Comparison of ENCODE assay signal across 13 cellular contexts in the genomic region with DNA sequence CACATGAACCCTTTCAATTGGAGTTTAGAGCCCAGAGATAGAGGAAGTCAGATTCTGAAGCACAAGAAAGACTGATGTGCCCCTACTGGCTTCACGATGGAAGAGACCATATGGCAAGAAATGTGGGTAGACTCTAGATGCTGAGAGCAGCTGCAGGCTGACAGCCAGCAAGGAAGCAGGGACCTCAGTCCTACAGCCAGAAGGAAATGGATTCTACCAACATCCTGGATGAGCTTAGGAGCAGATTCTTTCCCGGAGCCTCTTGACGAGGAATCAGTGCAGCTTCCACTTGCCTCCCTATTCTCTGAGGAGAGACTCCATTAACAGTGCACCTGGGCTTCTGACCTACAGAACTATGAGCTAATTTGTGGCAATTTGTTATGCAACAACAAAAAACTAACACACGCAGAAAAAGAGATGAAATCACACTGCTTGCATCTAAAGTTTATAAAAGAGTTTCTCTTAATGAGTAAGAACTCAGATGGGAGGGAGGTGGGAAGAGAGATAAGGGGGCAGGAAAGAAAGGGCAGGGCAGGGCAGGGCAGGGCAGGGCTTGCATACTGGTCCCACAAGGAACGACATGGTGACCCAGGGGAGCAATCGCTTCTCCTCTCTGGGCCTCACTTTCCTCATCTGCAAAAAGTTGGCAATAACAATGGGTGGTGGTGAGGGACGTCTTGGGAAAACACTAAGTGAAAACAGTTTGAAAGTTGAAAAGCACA.
DNase-seq lines count a peak whose midpoint lies in the region; TF ChIP-seq lines count a peak whose summit lies in the region.
"Had no signal": no experiment of that assay in that cellular context is flagged by ENCODE, and none has a peak within 500 bp of the region (broad histone marks: within the 10 kb centered on the region; RNA-seq: fewer than 3 reads in every experiment).

No MANE protein-coding gene starts in this region.

- intact Hi-C loops in activated CD4-positive, alpha-beta memory T cell treated with anti-CD3 and anti-CD28 coated beads for 36 hours (cut with micrococcal nuclease), result no loop called here
- intact Hi-C loops in esophagus muscularis mucosa (cut with DNase I), result no loop called here

- no peak overlapping the region for H3K4me3 ChIP-seq in NT2/D1 (ENCODE audit: insufficient read length, low read depth)
- H3K4me3 ChIP-seq in esophagus muscularis mucosa, result no peak overlapping the region
- H3K4me3 ChIP-seq: BLaER1 treated with 17β-estradiol and CSF1 and Interleukin-3, amounts not matched to agents 10 nM and 100 nM had no signal

- H3K4me3 Mint-ChIP-seq in activated CD4-positive, alpha-beta memory T cell treated with anti-CD3 and anti-CD28 coated beads for 36 hours, result no peak overlapping the region
- no peak overlapping the region for H3K4me3 Mint-ChIP-seq in activated CD4-positive, alpha-beta memory T cell treated with anti-CD3 and anti-CD28 coated beads, Interleukin-2, amount 10 ng/mL, durations not matched to agents 7 days and 5 days
- no peak overlapping the region for H3K4me3 Mint-ChIP-seq in stimulated activated naive CD8-positive, alpha-beta T cell treated with anti-CD3 and anti-CD28 coated beads, Interleukin-15, Interleukin-2, amounts not matched to agents 100 ng/mL and 50 ng/mL, for 24 hours
- H3K4me3 Mint-ChIP-seq: T-helper 1 cell treated with Interleukin-12 subunit alpha and Interleukin-12 subunit beta and Interleukin-4 antibody, amounts not matched to agents 30 μg/mL and 1 μg/mL, for 36 hours had no signal

- no peaks in the 10 kb centered on the region for H3K9me3 Mint-ChIP-seq in activated CD4-positive, alpha-beta memory T cell treated with anti-CD3 and anti-CD28 coated beads for 36 hours
- H3K9me3 Mint-ChIP-seq in activated CD4-positive, alpha-beta memory T cell treated with anti-CD3 and anti-CD28 coated beads, Interleukin-2, amount 10 ng/mL, durations not matched to agents 7 days and 5 days, result no peaks in the 10 kb centered on the region
- no peaks in the 10 kb centered on the region for H3K9me3 Mint-ChIP-seq in stimulated activated naive CD8-positive, alpha-beta T cell treated with anti-CD3 and anti-CD28 coated beads, Interleukin-15, Interleukin-2, amounts not matched to agents 100 ng/mL and 50 ng/mL, for 24 hours

- H3K27me3 ChIP-seq in NT2/D1 (ENCODE audit: insufficient read depth, insufficient read length) (no peaks in the 10 kb centered on the region), esophagus muscularis mucosa (no peaks in the 10 kb centered on the region)
- H3K27me3 ChIP-seq: BLaER1 treated with 17β-estradiol and CSF1 and Interleukin-3, amounts not matched to agents 10 nM and 100 nM had no signal

- no peaks in the 10 kb centered on the region for H3K9me3 ChIP-seq in NT2/D1 (ENCODE audit: insufficient read depth, low read length)
- H3K9me3 ChIP-seq in esophagus muscularis mucosa, result no peaks in the 10 kb centered on the region
- H3K9me3 ChIP-seq: BLaER1 treated with 17β-estradiol and CSF1 and Interleukin-3, amounts not matched to agents 10 nM and 100 nM had no signal

- peaks cover 33% of the 10 kb centered on the region for H3K4me1 Mint-ChIP-seq in activated CD4-positive, alpha-beta memory T cell treated with anti-CD3 and anti-CD28 coated beads for 36 hours (ENCODE audit: low read depth)
- peaks cover 4% of the 10 kb centered on the region for H3K4me1 Mint-ChIP-seq in activated CD4-positive, alpha-beta memory T cell treated with anti-CD3 and anti-CD28 coated beads, Interleukin-2, amount 10 ng/mL, durations not matched to agents 7 days and 5 days
- peaks cover 72% of the 10 kb centered on the region for H3K4me1 Mint-ChIP-seq in stimulated activated naive CD8-positive, alpha-beta T cell treated with anti-CD3 and anti-CD28 coated beads, Interleukin-15, Interleukin-2, amounts not matched to agents 100 ng/mL and 50 ng/mL, for 24 hours (ENCODE audit: low read depth)

- no peak for TF ChIP-seq EP300 in esophagus muscularis mucosa (IDR thresholded peaks at IDR 0.05)

- no peaks in the 10 kb centered on the region for H3K27me3 Mint-ChIP-seq in activated CD4-positive, alpha-beta memory T cell treated with anti-CD3 and anti-CD28 coated beads for 36 hours
- H3K27me3 Mint-ChIP-seq in activated CD4-positive, alpha-beta memory T cell treated with anti-CD3 and anti-CD28 coated beads, Interleukin-2, amount 10 ng/mL, durations not matched to agents 7 days and 5 days, result no peaks in the 10 kb centered on the region
- H3K27me3 Mint-ChIP-seq in stimulated activated naive CD8-positive, alpha-beta T cell treated with anti-CD3 and anti-CD28 coated beads, Interleukin-15, Interleukin-2, amounts not matched to agents 100 ng/mL and 50 ng/mL, for 24 hours, result no peaks in the 10 kb centered on the region

- H3K4me1 ChIP-seq in NT2/D1 (ENCODE audit: insufficient read depth, insufficient read length) (peaks cover 3% of the 10 kb centered on the region), esophagus muscularis mucosa (peaks cover 0 to 52% (median 16%) of the 10 kb centered on the region in 4 donors)
- H3K4me1 ChIP-seq: BLaER1 treated with 17β-estradiol and CSF1 and Interleukin-3, amounts not matched to agents 10 nM and 100 nM had no signal

- H3K36me3 ChIP-seq in NT2/D1 (ENCODE audit: insufficient read depth, insufficient read length, low read length) (no peaks in the 10 kb centered on the region), esophagus muscularis mucosa (no peaks in the 10 kb centered on the region)
- H3K36me3 ChIP-seq: BLaER1 treated with 17β-estradiol and CSF1 and Interleukin-3, amounts not matched to agents 10 nM and 100 nM had no signal

- TF ChIP-seq CTCF in esophagus muscularis mucosa (IDR thresholded peaks at IDR 0.05) (no peak), GM10266 (IDR thresholded peaks at IDR 0.05; ENCODE audit: control insufficient read depth, insufficient read depth, low read depth, missing control alignments) (no peak), GM13976 (IDR thresholded peaks at IDR 0.05; ENCODE audit: borderline replicate concordance, control extremely low read depth, extremely low read depth, insufficient read depth, missing control alignments) (no peak)

- H3K27ac ChIP-seq in esophagus muscularis mucosa (replicated peaks in 1 of 4), result peak overlapping the region; percentile 23 to 71 (median 58)
- H3K27ac ChIP-seq: BLaER1 treated with 17β-estradiol and CSF1 and Interleukin-3, amounts not matched to agents 10 nM and 100 nM had no signal

- CTCF ChIA-PET in activated CD4-positive, alpha-beta memory T cell treated with anti-CD3 and anti-CD28 coated beads for 36 hours (lab: Charles Lee), result interaction anchor here (0.6 kb wide), 1 partner anchor 20 kb away, joined by 3 read pairs; no protein-coding TSS in a partner anchor
- CTCF ChIA-PET in activated CD4-positive, alpha-beta memory T cell treated with anti-CD3 and anti-CD28 coated beads, Interleukin-2, amount 10 ng/mL, durations not matched to agents 7 days and 5 days (lab: Charles Lee), result no interaction called here

- H3K27ac Mint-ChIP-seq in activated CD4-positive, alpha-beta memory T cell treated with anti-CD3 and anti-CD28 coated beads for 36 hours, result peak overlapping the region; percentile 2
- no peak overlapping the region for H3K27ac Mint-ChIP-seq in activated CD4-positive, alpha-beta memory T cell treated with anti-CD3 and anti-CD28 coated beads, Interleukin-2, amount 10 ng/mL, durations not matched to agents 7 days and 5 days
- peak overlapping the region; percentile 75 for H3K27ac Mint-ChIP-seq in stimulated activated naive CD8-positive, alpha-beta T cell treated with anti-CD3 and anti-CD28 coated beads, Interleukin-15, Interleukin-2, amounts not matched to agents 100 ng/mL and 50 ng/mL, for 24 hours
- H3K27ac Mint-ChIP-seq: T-helper 1 cell treated with Interleukin-12 subunit alpha and Interleukin-12 subunit beta and Interleukin-4 antibody, amounts not matched to agents 30 μg/mL and 1 μg/mL, for 36 hours had no signal

- POLR2A ChIA-PET in activated CD4-positive, alpha-beta memory T cell treated with anti-CD3 and anti-CD28 coated beads for 36 hours (lab: Charles Lee), result interaction anchor here (0.6 to 0.8 kb wide), 2 partner anchors 27 to 66 kb away, joined by 3 to 4 read pairs; no protein-coding TSS in a partner anchor
- POLR2A ChIA-PET in activated CD4-positive, alpha-beta memory T cell treated with anti-CD3 and anti-CD28 coated beads, Interleukin-2, amount 10 ng/mL, durations not matched to agents 7 days and 5 days (lab: Charles Lee), result no interaction called here

- no peak for TF ChIP-seq POLR2A in esophagus muscularis mucosa (IDR thresholded peaks at IDR 0.05; ENCODE audit: low read depth)

- WGBS in esophagus muscularis mucosa, result 59% methylated on average over 7 of the region's 7 CpGs

- no peak for DNase-seq in activated CD4-positive, alpha-beta memory T cell treated with anti-CD3 and anti-CD28 coated beads for 36 hours
- DNase-seq in activated CD4-positive, alpha-beta memory T cell treated with anti-CD3 and anti-CD28 coated beads, Interleukin-2, amount 10 ng/mL, durations not matched to agents 7 days and 5 days, result no peak
- DNase-seq in NT2/D1 (ENCODE audit: low read depth, low spot score) (peak; percentile 48), esophagus muscularis mucosa (ENCODE audit: extremely low spot score) (no peak), GM10266 (ENCODE audit: extremely low spot score) (no peak), GM13976 (ENCODE audit: low spot score) (no peak), pons (ENCODE audit: low spot score) (no peak)
- DNase-seq: activated naive CD4-positive, alpha-beta T cell treated with Interleukin-2 at 50 U/mL for 16 hours; MM.1S; stimulated activated CD4-positive, alpha-beta T cell treated with anti-CD3 and anti-CD28 coated beads, Interleukin-2, amount 100 ng/mL, for 24 hours had no signal

- in situ Hi-C loops in GM13976 (cut with MboI; ENCODE audit: low sequenced_read_pairs, unreplicated experiment), result no loop called here

- peaks cover 3% of the 10 kb centered on the region for H3K36me3 Mint-ChIP-seq in activated CD4-positive, alpha-beta memory T cell treated with anti-CD3 and anti-CD28 coated beads for 36 hours
- peaks cover 3% of the 10 kb centered on the region for H3K36me3 Mint-ChIP-seq in activated CD4-positive, alpha-beta memory T cell treated with anti-CD3 and anti-CD28 coated beads, Interleukin-2, amount 10 ng/mL, durations not matched to agents 7 days and 5 days (ENCODE audit: low read depth)
- peaks cover 54% of the 10 kb centered on the region for H3K36me3 Mint-ChIP-seq in stimulated activated naive CD8-positive, alpha-beta T cell treated with anti-CD3 and anti-CD28 coated beads, Interleukin-15, Interleukin-2, amounts not matched to agents 100 ng/mL and 50 ng/mL, for 24 hours (ENCODE audit: low read depth)

- H3K9ac ChIP-seq in NT2/D1 (ENCODE audit: insufficient read length, low read depth), result no peak overlapping the region
- H3K9ac ChIP-seq: BLaER1 treated with 17β-estradiol and CSF1 and Interleukin-3, amounts not matched to agents 10 nM and 100 nM had no signal
